ENCODE assay signal across 16 cellular contexts in the genomic region with DNA sequence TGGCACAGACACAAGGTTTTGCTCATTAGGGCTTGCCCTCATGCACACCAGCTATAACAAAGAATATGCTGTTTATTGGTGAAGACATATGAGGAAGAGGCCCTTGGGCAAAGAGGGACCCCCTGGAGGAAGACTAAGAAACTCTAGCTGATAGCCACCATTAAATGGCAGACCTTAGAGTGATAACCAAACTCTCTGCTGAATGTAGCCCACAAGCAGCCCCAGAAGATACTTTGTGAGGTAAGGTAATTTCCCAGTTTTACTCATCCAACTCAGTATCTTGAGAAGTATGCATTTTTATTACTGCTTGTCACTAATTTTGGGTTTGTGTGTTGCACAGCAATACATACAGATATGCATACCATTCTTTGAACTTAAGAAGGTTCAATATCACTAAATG.
A peak's percentile ranks its signal among the peaks of the same experiment; 100 is the strongest.
DNase-seq lines count a peak whose midpoint lies in the region; ATAC-seq and TF ChIP-seq lines count a peak whose summit lies in the region.
"Had no signal": no experiment of that assay in that cellular context is flagged by ENCODE, and none has a peak within 500 bp of the region (broad histone marks: within the 10 kb centered on the region; RNA-seq: fewer than 3 reads in every experiment).

No MANE protein-coding gene starts in this region.

- no peaks in the 10 kb centered on the region for H3K79me1 ChIP-seq in mesenchymal stem cell (replicated peaks; ENCODE audit: low read length, poor library complexity, severe bottlenecking)

- H4K8ac ChIP-seq in mesenchymal stem cell (ENCODE audit: low read length) = no peak overlapping the region

- no peak overlapping the region for H2BK12ac ChIP-seq in mesenchymal stem cell (ENCODE audit: low read length in 2 of 2)

- no peak overlapping the region for H3K23ac ChIP-seq in mesenchymal stem cell (ENCODE audit: low read length in 2 of 2)

- H2AFZ ChIP-seq in OCI-LY3 (ENCODE audit: low read depth, low read length) (no peak overlapping the region), mesenchymal stem cell (ENCODE audit: low read depth, low read length) (no peak overlapping the region)

- H2BK5ac ChIP-seq in mesenchymal stem cell (ENCODE audit: low read depth, low read length, poor library complexity, severe bottlenecking) = no peak overlapping the region

- peak; percentile 50 for ATAC-seq in GM18867 (IDR thresholded peaks at IDR 0.05; ENCODE audit: unreplicated experiment)
- ATAC-seq: A549; CD8-positive, alpha-beta T cell had no signal

- H3K9ac ChIP-seq in OCI-LY3 (ENCODE audit: low read length) (no peak overlapping the region), mesenchymal stem cell (ENCODE audit: low read length) (no peak overlapping the region)
- H3K9ac ChIP-seq: BLaER1 treated with 17β-estradiol and CSF1 and Interleukin-3, amounts not matched to agents 10 nM and 100 nM had no signal

- no peak overlapping the region for H3K18ac ChIP-seq in mesenchymal stem cell (ENCODE audit: low read depth in 1 of 2, low read length in 2 of 2)

- intact Hi-C loops in stomach (cut with DNase I; ENCODE audit: low total_unique reads) (no loop called here), tibial artery (cut with DNase I; ENCODE audit: low total_unique reads) (no loop called here)

- H2BK120ac ChIP-seq in mesenchymal stem cell (ENCODE audit: low read depth, low read length) = no peak overlapping the region

- H3K36me3 ChIP-seq in OCI-LY3 (replicated peaks; ENCODE audit: low read depth, low read length) (no peaks in the 10 kb centered on the region), mesenchymal stem cell (ENCODE audit: control insufficient read depth in 1 of 2, insufficient read depth in 2 of 2, low read depth in 1 of 2, low read length in 2 of 2) (no peaks in the 10 kb centered on the region), stomach (no peaks in the 10 kb centered on the region), tibial artery (no peaks in the 10 kb centered on the region)
- H3K36me3 ChIP-seq: BLaER1 treated with 17β-estradiol and CSF1 and Interleukin-3, amounts not matched to agents 10 nM and 100 nM had no signal

- no peak overlapping the region for H3K4ac ChIP-seq in mesenchymal stem cell (ENCODE audit: low read depth in 1 of 2, low read length in 2 of 2)

- no peak for TF ChIP-seq EP300 in stomach (IDR thresholded peaks at IDR 0.05)

- H3K4me3 ChIP-seq in OCI-LY3 (ENCODE audit: low read length) (no peak overlapping the region), mesenchymal stem cell (ENCODE audit: insufficient read depth in 1 of 2, low read depth in 1 of 2, low read length in 2 of 2) (no peak overlapping the region), stomach (no peak overlapping the region), tibial artery (no peak overlapping the region)
- H3K4me3 ChIP-seq: A549; BLaER1 treated with 17β-estradiol and CSF1 and Interleukin-3, amounts not matched to agents 10 nM and 100 nM had no signal

- no peak overlapping the region for H2AK5ac ChIP-seq in mesenchymal stem cell (ENCODE audit: low read length, severe bottlenecking)

- TF ChIP-seq CTCF in OCI-LY3 (IDR thresholded peaks at IDR 0.05; ENCODE audit: low read depth, low read length) (no peak), stomach (IDR thresholded peaks at IDR 0.05) (no peak), tibial artery (IDR thresholded peaks at IDR 0.05) (no peak)

- TF ChIP-seq POLR2A in stomach (IDR thresholded peaks at IDR 0.05) = no peak

- H3K14ac ChIP-seq in mesenchymal stem cell (ENCODE audit: low read length in 2 of 2) = no peak overlapping the region

- H3K9me3 ChIP-seq in OCI-LY3 (ENCODE audit: insufficient read depth, low read length) = no peaks in the 10 kb centered on the region
- H3K9me3 ChIP-seq in mesenchymal stem cell (ENCODE audit: control insufficient read depth, low read length) = no peaks in the 10 kb centered on the region
- H3K9me3 ChIP-seq in stomach = no peaks in the 10 kb centered on the region
- H3K9me3 ChIP-seq in tibial artery = peaks cover 0 to 4% (median 0%) of the 10 kb centered on the region in 3 donors
- H3K9me3 ChIP-seq: A549; BLaER1 treated with 17β-estradiol and CSF1 and Interleukin-3, amounts not matched to agents 10 nM and 100 nM had no signal

- H3K4me2 ChIP-seq in OCI-LY3 (ENCODE audit: low read length) = peak overlapping the region; percentile 21
- peak overlapping the region; percentile 16 for H3K4me2 ChIP-seq in mesenchymal stem cell (ENCODE audit: low read length, poor library complexity, severe bottlenecking)
- H3K4me2 ChIP-seq: A549; BLaER1 treated with 17β-estradiol and CSF1 and Interleukin-3, amounts not matched to agents 10 nM and 100 nM had no signal

- DNase-seq in mesenchymal stem cell (no peak), stomach (no peak), tibial artery (no peak)
- DNase-seq: AML-193; Caco-2; Calu3; CD4-positive, alpha-beta T cell; CD8-positive, alpha-beta T cell; DMS79 treated with DMSO at 0.1 percent for 48 hours; GF-D8 had no signal

- H3K4me1 ChIP-seq in OCI-LY3 (ENCODE audit: low read length) = peaks cover 9% of the 10 kb centered on the region
- no peaks in the 10 kb centered on the region for H3K4me1 ChIP-seq in mesenchymal stem cell (ENCODE audit: control insufficient read depth, insufficient read depth, low read depth, low read length)
- H3K4me1 ChIP-seq in stomach = no peaks in the 10 kb centered on the region
- no peaks in the 10 kb centered on the region for H3K4me1 ChIP-seq in tibial artery
- H3K4me1 ChIP-seq: A549; BLaER1 treated with 17β-estradiol and CSF1 and Interleukin-3, amounts not matched to agents 10 nM and 100 nM; Caco-2 had no signal

- H4K20me1 ChIP-seq in OCI-LY3 (ENCODE audit: insufficient read depth, low read length) = no peaks in the 10 kb centered on the region
- H4K20me1 ChIP-seq: BLaER1 treated with 17β-estradiol and CSF1 and Interleukin-3, amounts not matched to agents 10 nM and 100 nM had no signal

- no peaks in the 10 kb centered on the region for H3K27me3 ChIP-seq in OCI-LY3 (ENCODE audit: low read depth, low read length)
- no peaks in the 10 kb centered on the region for H3K27me3 ChIP-seq in mesenchymal stem cell (ENCODE audit: control insufficient read depth in 1 of 2, insufficient read depth in 1 of 2, low read length in 2 of 2)
- no peaks in the 10 kb centered on the region for H3K27me3 ChIP-seq in stomach
- H3K27me3 ChIP-seq in tibial artery = no peaks in the 10 kb centered on the region
- H3K27me3 ChIP-seq: BLaER1 treated with 17β-estradiol and CSF1 and Interleukin-3, amounts not matched to agents 10 nM and 100 nM had no signal

- H4K91ac ChIP-seq in mesenchymal stem cell (ENCODE audit: low read length) = no peak overlapping the region

- no peak overlapping the region for H2BK15ac ChIP-seq in mesenchymal stem cell (ENCODE audit: low read depth, poor library complexity, severe bottlenecking)

- no peaks in the 10 kb centered on the region for H3K79me2 ChIP-seq in OCI-LY3 (ENCODE audit: low read length)

- no peak overlapping the region for H3K27ac ChIP-seq in OCI-LY3 (ENCODE audit: low read length)
- H3K27ac ChIP-seq in mesenchymal stem cell (ENCODE audit: low read length, poor library complexity, severe bottlenecking) = no peak overlapping the region
- no peak overlapping the region for H3K27ac ChIP-seq in stomach
- H3K27ac ChIP-seq in tibial artery = no peak overlapping the region
- H3K27ac ChIP-seq: 22Rv1; A549; BLaER1 treated with 17β-estradiol and CSF1 and Interleukin-3, amounts not matched to agents 10 nM and 100 nM; C4-2B had no signal
